In the genomic region with DNA sequence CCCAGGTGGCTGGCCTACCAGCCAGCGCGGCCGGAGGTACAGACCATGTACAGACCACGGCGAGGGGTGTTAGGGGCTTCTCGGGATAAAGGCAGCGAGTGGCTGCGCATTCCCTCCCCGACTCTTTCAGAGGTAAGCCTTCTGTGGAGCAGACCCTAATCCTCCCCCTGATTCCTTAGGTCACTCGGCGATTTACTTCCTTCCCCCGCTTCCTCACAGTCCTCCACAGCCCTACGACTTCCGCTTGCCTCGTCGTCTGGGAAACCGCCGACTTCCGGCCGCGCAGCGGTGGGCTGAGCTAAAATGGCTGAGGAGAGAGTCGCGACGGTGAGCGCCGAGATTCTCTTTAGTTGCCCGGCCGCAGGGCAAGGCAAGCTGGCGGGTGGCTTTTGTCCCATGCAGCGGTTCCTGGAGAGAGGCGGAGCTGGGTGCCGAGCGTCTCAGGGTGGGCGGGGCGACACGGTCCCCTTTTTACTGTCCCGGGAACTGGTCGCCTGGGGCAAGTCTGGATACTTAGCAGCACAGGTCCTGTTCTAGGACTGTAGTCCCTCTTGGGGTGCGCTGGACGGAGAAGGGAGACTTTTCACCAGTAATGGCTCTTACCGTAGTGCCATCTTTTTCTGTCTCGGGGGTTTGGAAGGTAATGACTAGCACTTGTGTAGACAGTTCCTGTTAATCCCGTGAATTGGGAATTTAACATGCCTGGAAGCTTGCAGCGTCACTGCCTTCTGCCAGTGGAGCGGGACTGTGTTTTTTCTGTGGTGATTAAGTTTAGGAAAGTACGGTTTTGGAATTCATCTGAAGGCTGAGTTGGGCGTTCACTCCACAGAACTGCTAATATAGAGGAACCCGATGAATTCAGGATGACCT, we compare ENCODE assay signal across 1 cellular context.
TF ChIP-seq lines count a peak whose summit lies in the region.

A gene with protein sequence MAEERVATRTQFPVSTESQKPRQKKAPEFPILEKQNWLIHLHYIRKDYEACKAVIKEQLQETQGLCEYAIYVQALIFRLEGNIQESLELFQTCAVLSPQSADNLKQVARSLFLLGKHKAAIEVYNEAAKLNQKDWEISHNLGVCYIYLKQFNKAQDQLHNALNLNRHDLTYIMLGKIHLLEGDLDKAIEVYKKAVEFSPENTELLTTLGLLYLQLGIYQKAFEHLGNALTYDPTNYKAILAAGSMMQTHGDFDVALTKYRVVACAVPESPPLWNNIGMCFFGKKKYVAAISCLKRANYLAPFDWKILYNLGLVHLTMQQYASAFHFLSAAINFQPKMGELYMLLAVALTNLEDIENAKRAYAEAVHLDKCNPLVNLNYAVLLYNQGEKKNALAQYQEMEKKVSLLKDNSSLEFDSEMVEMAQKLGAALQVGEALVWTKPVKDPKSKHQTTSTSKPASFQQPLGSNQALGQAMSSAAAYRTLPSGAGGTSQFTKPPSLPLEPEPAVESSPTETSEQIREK (plus strand): TSS at position 283 of the 870 bp plus-strand sequence. CDS start 21 bp downstream, at position 304.
A gene with protein sequence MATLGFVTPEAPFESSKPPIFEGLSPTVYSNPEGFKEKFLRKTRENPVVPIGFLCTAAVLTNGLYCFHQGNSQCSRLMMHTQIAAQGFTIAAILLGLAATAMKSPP (minus strand): TSS at position 258 of the 870 bp plus-strand sequence. CDS start 9,808 bp downstream, outside the sequence.

TF ChIP-seq in HEK293, 187 proteins besides CTCF, POLR2A, EP300 and RAD21 (continued from another document and continues in another):
- TF ChIP-seq, protein P1, sequence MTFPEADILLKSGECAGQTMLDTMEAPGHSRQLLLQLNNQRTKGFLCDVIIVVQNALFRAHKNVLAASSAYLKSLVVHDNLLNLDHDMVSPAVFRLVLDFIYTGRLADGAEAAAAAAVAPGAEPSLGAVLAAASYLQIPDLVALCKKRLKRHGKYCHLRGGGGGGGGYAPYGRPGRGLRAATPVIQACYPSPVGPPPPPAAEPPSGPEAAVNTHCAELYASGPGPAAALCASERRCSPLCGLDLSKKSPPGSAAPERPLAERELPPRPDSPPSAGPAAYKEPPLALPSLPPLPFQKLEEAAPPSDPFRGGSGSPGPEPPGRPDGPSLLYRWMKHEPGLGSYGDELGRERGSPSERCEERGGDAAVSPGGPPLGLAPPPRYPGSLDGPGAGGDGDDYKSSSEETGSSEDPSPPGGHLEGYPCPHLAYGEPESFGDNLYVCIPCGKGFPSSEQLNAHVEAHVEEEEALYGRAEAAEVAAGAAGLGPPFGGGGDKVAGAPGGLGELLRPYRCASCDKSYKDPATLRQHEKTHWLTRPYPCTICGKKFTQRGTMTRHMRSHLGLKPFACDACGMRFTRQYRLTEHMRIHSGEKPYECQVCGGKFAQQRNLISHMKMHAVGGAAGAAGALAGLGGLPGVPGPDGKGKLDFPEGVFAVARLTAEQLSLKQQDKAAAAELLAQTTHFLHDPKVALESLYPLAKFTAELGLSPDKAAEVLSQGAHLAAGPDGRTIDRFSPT (tag by site-specific recombination; IDR thresholded peaks at IDR 0.05), result no peak
- no peak for TF ChIP-seq ZNF184 (tag by site-specific recombination; IDR thresholded peaks at IDR 0.05)
- TF ChIP-seq ZNF157 (tag by site-specific recombination; IDR thresholded peaks at IDR 0.05), result no peak
- TF ChIP-seq, protein P2, sequence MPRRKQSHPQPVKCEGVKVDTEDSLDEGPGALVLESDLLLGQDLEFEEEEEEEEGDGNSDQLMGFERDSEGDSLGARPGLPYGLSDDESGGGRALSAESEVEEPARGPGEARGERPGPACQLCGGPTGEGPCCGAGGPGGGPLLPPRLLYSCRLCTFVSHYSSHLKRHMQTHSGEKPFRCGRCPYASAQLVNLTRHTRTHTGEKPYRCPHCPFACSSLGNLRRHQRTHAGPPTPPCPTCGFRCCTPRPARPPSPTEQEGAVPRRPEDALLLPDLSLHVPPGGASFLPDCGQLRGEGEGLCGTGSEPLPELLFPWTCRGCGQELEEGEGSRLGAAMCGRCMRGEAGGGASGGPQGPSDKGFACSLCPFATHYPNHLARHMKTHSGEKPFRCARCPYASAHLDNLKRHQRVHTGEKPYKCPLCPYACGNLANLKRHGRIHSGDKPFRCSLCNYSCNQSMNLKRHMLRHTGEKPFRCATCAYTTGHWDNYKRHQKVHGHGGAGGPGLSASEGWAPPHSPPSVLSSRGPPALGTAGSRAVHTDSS (tag by site-specific recombination; IDR thresholded peaks at IDR 0.05), result peak; percentile 17; the same call in 1 of the 2 replicates
- TF ChIP-seq, protein P3, sequence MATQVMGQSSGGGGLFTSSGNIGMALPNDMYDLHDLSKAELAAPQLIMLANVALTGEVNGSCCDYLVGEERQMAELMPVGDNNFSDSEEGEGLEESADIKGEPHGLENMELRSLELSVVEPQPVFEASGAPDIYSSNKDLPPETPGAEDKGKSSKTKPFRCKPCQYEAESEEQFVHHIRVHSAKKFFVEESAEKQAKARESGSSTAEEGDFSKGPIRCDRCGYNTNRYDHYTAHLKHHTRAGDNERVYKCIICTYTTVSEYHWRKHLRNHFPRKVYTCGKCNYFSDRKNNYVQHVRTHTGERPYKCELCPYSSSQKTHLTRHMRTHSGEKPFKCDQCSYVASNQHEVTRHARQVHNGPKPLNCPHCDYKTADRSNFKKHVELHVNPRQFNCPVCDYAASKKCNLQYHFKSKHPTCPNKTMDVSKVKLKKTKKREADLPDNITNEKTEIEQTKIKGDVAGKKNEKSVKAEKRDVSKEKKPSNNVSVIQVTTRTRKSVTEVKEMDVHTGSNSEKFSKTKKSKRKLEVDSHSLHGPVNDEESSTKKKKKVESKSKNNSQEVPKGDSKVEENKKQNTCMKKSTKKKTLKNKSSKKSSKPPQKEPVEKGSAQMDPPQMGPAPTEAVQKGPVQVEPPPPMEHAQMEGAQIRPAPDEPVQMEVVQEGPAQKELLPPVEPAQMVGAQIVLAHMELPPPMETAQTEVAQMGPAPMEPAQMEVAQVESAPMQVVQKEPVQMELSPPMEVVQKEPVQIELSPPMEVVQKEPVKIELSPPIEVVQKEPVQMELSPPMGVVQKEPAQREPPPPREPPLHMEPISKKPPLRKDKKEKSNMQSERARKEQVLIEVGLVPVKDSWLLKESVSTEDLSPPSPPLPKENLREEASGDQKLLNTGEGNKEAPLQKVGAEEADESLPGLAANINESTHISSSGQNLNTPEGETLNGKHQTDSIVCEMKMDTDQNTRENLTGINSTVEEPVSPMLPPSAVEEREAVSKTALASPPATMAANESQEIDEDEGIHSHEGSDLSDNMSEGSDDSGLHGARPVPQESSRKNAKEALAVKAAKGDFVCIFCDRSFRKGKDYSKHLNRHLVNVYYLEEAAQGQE (tag by site-specific recombination; IDR thresholded peaks at IDR 0.05), result no peak
- no peak for TF ChIP-seq ZFP41 (tag by site-specific recombination; IDR thresholded peaks at IDR 0.05; ENCODE audit: borderline replicate concordance)
- TF ChIP-seq ZNF558 (tag by site-specific recombination; IDR thresholded peaks at IDR 0.05), result 0 out of 2 replicates have a peak, but pooled peaks have one; percentile 49
- peak; percentile 69; the same call in 1 of the 2 replicates for TF ChIP-seq KLF9 (tag by site-specific recombination; IDR thresholded peaks at IDR 0.05; ENCODE audit: low read depth)
- TF ChIP-seq, protein P4, sequence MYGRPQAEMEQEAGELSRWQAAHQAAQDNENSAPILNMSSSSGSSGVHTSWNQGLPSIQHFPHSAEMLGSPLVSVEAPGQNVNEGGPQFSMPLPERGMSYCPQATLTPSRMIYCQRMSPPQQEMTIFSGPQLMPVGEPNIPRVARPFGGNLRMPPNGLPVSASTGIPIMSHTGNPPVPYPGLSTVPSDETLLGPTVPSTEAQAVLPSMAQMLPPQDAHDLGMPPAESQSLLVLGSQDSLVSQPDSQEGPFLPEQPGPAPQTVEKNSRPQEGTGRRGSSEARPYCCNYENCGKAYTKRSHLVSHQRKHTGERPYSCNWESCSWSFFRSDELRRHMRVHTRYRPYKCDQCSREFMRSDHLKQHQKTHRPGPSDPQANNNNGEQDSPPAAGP (tag by site-specific recombination; IDR thresholded peaks at IDR 0.05), result peak; percentile 50
- TF ChIP-seq, protein P5, sequence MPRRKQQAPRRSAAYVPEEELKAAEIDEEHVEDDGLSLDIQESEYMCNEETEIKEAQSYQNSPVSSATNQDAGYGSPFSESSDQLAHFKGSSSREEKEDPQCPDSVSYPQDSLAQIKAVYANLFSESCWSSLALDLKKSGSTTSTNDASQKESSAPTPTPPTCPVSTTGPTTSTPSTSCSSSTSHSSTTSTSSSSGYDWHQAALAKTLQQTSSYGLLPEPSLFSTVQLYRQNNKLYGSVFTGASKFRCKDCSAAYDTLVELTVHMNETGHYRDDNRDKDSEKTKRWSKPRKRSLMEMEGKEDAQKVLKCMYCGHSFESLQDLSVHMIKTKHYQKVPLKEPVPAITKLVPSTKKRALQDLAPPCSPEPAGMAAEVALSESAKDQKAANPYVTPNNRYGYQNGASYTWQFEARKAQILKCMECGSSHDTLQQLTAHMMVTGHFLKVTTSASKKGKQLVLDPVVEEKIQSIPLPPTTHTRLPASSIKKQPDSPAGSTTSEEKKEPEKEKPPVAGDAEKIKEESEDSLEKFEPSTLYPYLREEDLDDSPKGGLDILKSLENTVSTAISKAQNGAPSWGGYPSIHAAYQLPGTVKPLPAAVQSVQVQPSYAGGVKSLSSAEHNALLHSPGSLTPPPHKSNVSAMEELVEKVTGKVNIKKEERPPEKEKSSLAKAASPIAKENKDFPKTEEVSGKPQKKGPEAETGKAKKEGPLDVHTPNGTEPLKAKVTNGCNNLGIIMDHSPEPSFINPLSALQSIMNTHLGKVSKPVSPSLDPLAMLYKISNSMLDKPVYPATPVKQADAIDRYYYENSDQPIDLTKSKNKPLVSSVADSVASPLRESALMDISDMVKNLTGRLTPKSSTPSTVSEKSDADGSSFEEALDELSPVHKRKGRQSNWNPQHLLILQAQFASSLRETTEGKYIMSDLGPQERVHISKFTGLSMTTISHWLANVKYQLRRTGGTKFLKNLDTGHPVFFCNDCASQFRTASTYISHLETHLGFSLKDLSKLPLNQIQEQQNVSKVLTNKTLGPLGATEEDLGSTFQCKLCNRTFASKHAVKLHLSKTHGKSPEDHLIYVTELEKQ (tag by site-specific recombination; IDR thresholded peaks at IDR 0.05; ENCODE audit: borderline replicate concordance), result no peak
- no peak for TF ChIP-seq ZNF23 (tag by site-specific recombination; IDR thresholded peaks at IDR 0.05; ENCODE audit: borderline replicate concordance)
- peak; percentile 90 for TF ChIP-seq IKZF3 (tag by site-specific recombination; IDR thresholded peaks at IDR 0.05)
- TF ChIP-seq, protein P6, sequence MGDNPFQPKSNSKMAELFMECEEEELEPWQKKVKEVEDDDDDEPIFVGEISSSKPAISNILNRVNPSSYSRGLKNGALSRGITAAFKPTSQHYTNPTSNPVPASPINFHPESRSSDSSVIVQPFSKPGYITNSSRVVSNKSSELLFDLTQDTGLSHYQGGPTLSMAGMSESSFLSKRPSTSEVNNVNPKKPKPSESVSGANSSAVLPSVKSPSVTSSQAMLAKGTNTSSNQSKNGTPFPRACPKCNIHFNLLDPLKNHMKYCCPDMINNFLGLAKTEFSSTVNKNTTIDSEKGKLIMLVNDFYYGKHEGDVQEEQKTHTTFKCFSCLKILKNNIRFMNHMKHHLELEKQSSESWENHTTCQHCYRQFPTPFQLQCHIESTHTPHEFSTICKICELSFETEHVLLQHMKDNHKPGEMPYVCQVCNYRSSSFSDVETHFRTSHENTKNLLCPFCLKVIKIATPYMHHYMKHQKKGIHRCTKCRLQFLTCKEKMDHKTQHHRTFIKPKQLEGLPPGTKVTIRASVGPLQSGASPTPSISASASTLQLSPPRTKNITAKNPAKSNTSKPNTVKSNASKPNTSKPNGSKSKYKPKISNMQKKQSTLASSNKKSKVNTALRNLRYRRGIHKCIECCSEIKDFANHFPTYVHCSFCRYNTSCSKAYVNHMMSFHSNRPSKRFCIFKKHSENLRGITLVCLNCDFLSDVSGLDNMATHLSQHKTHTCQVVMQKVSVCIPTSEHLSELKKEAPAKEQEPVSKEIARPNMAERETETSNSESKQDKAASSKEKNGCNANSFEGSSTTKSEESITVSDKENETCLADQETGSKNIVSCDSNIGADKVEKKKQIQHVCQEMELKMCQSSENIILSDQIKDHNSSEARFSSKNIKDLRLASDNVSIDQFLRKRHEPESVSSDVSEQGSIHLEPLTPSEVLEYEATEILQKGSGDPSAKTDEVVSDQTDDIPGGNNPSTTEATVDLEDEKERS (tag by site-specific recombination; IDR thresholded peaks at IDR 0.05), result no peak
- TF ChIP-seq ZNF266 (tag by site-specific recombination; IDR thresholded peaks at IDR 0.05; ENCODE audit: low read depth), result no peak
- peak; percentile 96 for TF ChIP-seq ZIC2 (tag by site-specific recombination; IDR thresholded peaks at IDR 0.05)
- TF ChIP-seq, protein P7, sequence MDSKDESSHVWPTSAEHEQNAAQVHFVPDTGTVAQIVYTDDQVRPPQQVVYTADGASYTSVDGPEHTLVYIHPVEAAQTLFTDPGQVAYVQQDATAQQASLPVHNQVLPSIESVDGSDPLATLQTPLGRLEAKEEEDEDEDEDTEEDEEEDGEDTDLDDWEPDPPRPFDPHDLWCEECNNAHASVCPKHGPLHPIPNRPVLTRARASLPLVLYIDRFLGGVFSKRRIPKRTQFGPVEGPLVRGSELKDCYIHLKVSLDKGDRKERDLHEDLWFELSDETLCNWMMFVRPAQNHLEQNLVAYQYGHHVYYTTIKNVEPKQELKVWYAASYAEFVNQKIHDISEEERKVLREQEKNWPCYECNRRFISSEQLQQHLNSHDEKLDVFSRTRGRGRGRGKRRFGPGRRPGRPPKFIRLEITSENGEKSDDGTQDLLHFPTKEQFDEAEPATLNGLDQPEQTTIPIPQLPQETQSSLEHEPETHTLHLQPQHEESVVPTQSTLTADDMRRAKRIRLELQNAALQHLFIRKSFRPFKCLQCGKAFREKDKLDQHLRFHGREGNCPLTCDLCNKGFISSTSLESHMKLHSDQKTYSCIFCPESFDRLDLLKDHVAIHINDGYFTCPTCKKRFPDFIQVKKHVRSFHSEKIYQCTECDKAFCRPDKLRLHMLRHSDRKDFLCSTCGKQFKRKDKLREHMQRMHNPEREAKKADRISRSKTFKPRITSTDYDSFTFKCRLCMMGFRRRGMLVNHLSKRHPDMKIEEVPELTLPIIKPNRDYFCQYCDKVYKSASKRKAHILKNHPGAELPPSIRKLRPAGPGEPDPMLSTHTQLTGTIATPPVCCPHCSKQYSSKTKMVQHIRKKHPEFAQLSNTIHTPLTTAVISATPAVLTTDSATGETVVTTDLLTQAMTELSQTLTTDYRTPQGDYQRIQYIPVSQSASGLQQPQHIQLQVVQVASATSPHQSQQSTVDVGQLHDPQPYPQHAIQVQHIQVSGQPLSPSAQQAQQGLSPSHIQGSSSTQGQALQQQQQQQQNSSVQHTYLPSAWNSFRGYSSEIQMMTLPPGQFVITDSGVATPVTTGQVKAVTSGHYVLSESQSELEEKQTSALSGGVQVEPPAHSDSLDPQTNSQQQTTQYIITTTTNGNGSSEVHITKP (tag by site-specific recombination; IDR thresholded peaks at IDR 0.05), result peak; percentile 100
- TF ChIP-seq, protein P8, sequence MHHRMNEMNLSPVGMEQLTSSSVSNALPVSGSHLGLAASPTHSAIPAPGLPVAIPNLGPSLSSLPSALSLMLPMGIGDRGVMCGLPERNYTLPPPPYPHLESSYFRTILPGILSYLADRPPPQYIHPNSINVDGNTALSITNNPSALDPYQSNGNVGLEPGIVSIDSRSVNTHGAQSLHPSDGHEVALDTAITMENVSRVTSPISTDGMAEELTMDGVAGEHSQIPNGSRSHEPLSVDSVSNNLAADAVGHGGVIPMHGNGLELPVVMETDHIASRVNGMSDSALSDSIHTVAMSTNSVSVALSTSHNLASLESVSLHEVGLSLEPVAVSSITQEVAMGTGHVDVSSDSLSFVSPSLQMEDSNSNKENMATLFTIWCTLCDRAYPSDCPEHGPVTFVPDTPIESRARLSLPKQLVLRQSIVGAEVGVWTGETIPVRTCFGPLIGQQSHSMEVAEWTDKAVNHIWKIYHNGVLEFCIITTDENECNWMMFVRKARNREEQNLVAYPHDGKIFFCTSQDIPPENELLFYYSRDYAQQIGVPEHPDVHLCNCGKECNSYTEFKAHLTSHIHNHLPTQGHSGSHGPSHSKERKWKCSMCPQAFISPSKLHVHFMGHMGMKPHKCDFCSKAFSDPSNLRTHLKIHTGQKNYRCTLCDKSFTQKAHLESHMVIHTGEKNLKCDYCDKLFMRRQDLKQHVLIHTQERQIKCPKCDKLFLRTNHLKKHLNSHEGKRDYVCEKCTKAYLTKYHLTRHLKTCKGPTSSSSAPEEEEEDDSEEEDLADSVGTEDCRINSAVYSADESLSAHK (tag by site-specific recombination; IDR thresholded peaks at IDR 0.05), result no peak
- no peak for TF ChIP-seq ZNF354C (tag by site-specific recombination; IDR thresholded peaks at IDR 0.05; ENCODE audit: borderline replicate concordance, low read depth)
- TF ChIP-seq GLI4 (tag by site-specific recombination; IDR thresholded peaks at IDR 0.05), result no peak
